In genomic region chr5:161535762-161536161, GRCh38 we compare ENCODE assay signal across 11 cellular contexts. TPM values are rescaled to one million over a fixed set of nuclear protein-coding genes. Genes with fewer than 3 reads are reported as not detected.
A peak's percentile ranks its signal among the peaks of the same experiment; 100 is the strongest.
DNase-seq lines count a peak whose midpoint lies in the region; ATAC-seq and TF ChIP-seq lines count a peak whose summit lies in the region.
"Had no signal": no experiment of that assay in that cellular context is flagged by ENCODE, and none has a peak within 500 bp of the region (broad histone marks: within the 10 kb centered on the region; RNA-seq: fewer than 3 reads in every experiment).

No MANE protein-coding gene starts in this region.

- 81 to 100% methylated on average over 1 to 2 of the region's 2 CpGs for WGBS in transverse colon (ENCODE audit: low coverage in 1 of 2), 2 donors

- no peaks in the 10 kb centered on the region for H3K36me3 ChIP-seq in RWPE2 (ENCODE audit: low read depth)
- no peaks in the 10 kb centered on the region for H3K36me3 ChIP-seq in transverse colon
- H3K36me3 ChIP-seq in WERI-Rb-1: no peaks in the 10 kb centered on the region
- H3K36me3 ChIP-seq: left ventricle myocardium inferior had no signal

- in situ Hi-C loops in transverse colon (cut with MboI; ENCODE audit: low pct_ligation_motif_present in 1 of 4, low pct_unique_long_range_greater_than_20kb in 1 of 4, low sequenced_read_pairs in 3 of 4): no loop called here

- intact Hi-C loops in transverse colon (cut with DNase I; ENCODE audit: low total_unique reads): no loop called here

- no peak for TF ChIP-seq POLR2A in transverse colon (IDR thresholded peaks at IDR 0.05)

- H3K4me3 ChIP-seq in RWPE2 (ENCODE audit: severe bottlenecking): no peak overlapping the region
- no peak overlapping the region for H3K4me3 ChIP-seq in transverse colon
- H3K4me3 ChIP-seq in WERI-Rb-1 (ENCODE audit: low read depth, low read length): no peak overlapping the region
- H3K4me3 ChIP-seq: left ventricle myocardium inferior had no signal

- TF ChIP-seq CTCF in C4-2B (conservative IDR thresholded peaks at IDR 0.05) (peak; percentile 50), RWPE2 (IDR thresholded peaks at IDR 0.05; ENCODE audit: poor library complexity, severe bottlenecking) (peak; percentile 6), transverse colon (IDR thresholded peaks at IDR 0.05) (no peak), WERI-Rb-1 (IDR thresholded peaks at IDR 0.05; ENCODE audit: low read depth, low read length) (no peak)

- peak; percentile 75 for ATAC-seq in GM18870 (IDR thresholded peaks at IDR 0.05; ENCODE audit: unreplicated experiment)
- ATAC-seq in HG02885 (IDR thresholded peaks at IDR 0.05; ENCODE audit: poor library complexity, unreplicated experiment): peak; percentile 80
- ATAC-seq in RWPE2 (ENCODE audit: low read depth): no peak
- ATAC-seq: activated T-helper 17 cell treated with anti-CD3 and anti-CD28 coated beads, Interleukin-2, amount 50 U/mL, for 72 hours had no signal

- DNase-seq in RWPE2 (ENCODE audit: low spot score) (no peak), anterior cingulate cortex (lab: John Stamatoyannopoulos, UW) (no peak), NK-92 (lab: John Stamatoyannopoulos, UW; ENCODE audit: unreplicated experiment) (no peak), transverse colon (no peak), WERI-Rb-1 (no peak)
- DNase-seq: central memory CD4-positive, alpha-beta T cell; left ventricle myocardium inferior had no signal

- H3K4me1 ChIP-seq in RWPE2 (ENCODE audit: insufficient read depth, poor library complexity, severe bottlenecking) (no peaks in the 10 kb centered on the region), transverse colon (no peaks in the 10 kb centered on the region)
- H3K4me1 ChIP-seq: left ventricle myocardium inferior had no signal

- TF ChIP-seq EP300 in transverse colon (IDR thresholded peaks at IDR 0.05; ENCODE audit: low read depth): no peak

- H3K27ac ChIP-seq in C4-2B (no peak overlapping the region), RWPE2 (ENCODE audit: poor library complexity, severe bottlenecking) (no peak overlapping the region), transverse colon (no peak overlapping the region), WERI-Rb-1 (no peak overlapping the region)
- H3K27ac ChIP-seq: left ventricle myocardium inferior had no signal

- H3K27me3 ChIP-seq in RWPE2 (ENCODE audit: insufficient read depth, poor library complexity, severe bottlenecking): peaks cover 18% of the 10 kb centered on the region
- H3K27me3 ChIP-seq in transverse colon: no peaks in the 10 kb centered on the region
- peaks cover 58% of the 10 kb centered on the region for H3K27me3 ChIP-seq in WERI-Rb-1 (ENCODE audit: insufficient read depth, low read depth, severe bottlenecking)

- H3K9me3 ChIP-seq in RWPE2 (ENCODE audit: severe bottlenecking) (no peaks in the 10 kb centered on the region), transverse colon (no peaks in the 10 kb centered on the region), WERI-Rb-1 (ENCODE audit: severe bottlenecking) (no peaks in the 10 kb centered on the region)
- H3K9me3 ChIP-seq: left ventricle myocardium inferior had no signal

RNA-seq across cellular contexts. Expression of gene GABRB2, which starts 10.8 kb away (rescaled TPM):
- under 1 TPM in 2 of 4 donors, not detected in 2; 0.55 to 0.64 TPM for total RNA-seq in transverse colon
- total RNA-seq: activated T-helper 17 cell treated with anti-CD3 and anti-CD28 coated beads, Interleukin-2, amount 50 U/mL, for 72 hours had no signal

Comparison
In these comparisons a context has a peak if more than half of its experiments do, and no peak if none do; other contexts are left out.
1. CTCF ChIP-seq: peak in C4-2B (single experiment) and RWPE2 (single experiment); none in transverse colon (0 of 5) and WERI-Rb-1 (single experiment).